Comparison of ENCODE assay signal across 16 cellular contexts in genomic region chr9:123251324-123251723, GRCh38.
"Had no signal": no experiment of that assay in that cellular context is flagged by ENCODE, and none has a peak within 500 bp of the region (broad histone marks: within the 10 kb centered on the region; RNA-seq: fewer than 3 reads in every experiment).

No MANE protein-coding gene starts in this region.

- H3K27ac ChIP-seq: breast epithelium, heart left ventricle, skin epidermis, tibial nerve, vagina had no signal

- ATAC-seq: activated CD4-positive, CD25-positive, alpha-beta regulatory T cell treated with anti-CD3 and anti-CD28 coated beads, Interleukin-2, amount 50 U/mL, for 24 hours; activated naive CD8-positive, alpha-beta T cell treated with anti-CD3 and anti-CD28 coated beads, Interleukin-2, amount 50 U/mL, for 24 hours; natural killer cell treated with Interleukin-12 subunit alpha and Interleukin-12 subunit beta and Interleukin-15 and Interleukin-18, amount 100 ng/mL, for 72 hours had no signal

- H3K9me3 ChIP-seq: breast epithelium, tibial nerve, vagina had no signal

- H3K9me3 Mint-ChIP-seq: activated naive CD8-positive, alpha-beta T cell treated with anti-CD3 and anti-CD28 coated beads, Interleukin-2, amount 50 U/mL, for 24 hours; natural killer cell treated with Interleukin-12 subunit alpha and Interleukin-12 subunit beta and Interleukin-15 and Interleukin-18, amount 100 ng/mL, for 72 hours had no signal

- H3K27ac Mint-ChIP-seq: activated naive CD8-positive, alpha-beta T cell treated with anti-CD3 and anti-CD28 coated beads, Interleukin-2, amount 50 U/mL, for 24 hours; natural killer cell treated with Interleukin-12 subunit alpha and Interleukin-12 subunit beta and Interleukin-15 and Interleukin-18, amount 100 ng/mL, for 72 hours had no signal

- H3K27me3 ChIP-seq: breast epithelium, heart left ventricle, tibial nerve, vagina had no signal

- H3K36me3 ChIP-seq: breast epithelium, heart left ventricle, tibial nerve, vagina had no signal

- H3K36me3 Mint-ChIP-seq: natural killer cell treated with Interleukin-12 subunit alpha and Interleukin-12 subunit beta and Interleukin-15 and Interleukin-18, amount 100 ng/mL, for 72 hours had no signal

- DNase-seq: activated CD4-positive, alpha-beta T cell treated with anti-CD3 and anti-CD28 coated beads, Interleukin-2, amount 50 U/mL, for 1 hour; activated CD8-positive, alpha-beta memory T cell treated with anti-CD3 and anti-CD28 coated beads for 24 hours; activated naive CD4-positive, alpha-beta T cell; activated naive CD8-positive, alpha-beta T cell treated with anti-CD3 and anti-CD28 coated beads, Interleukin-2, amount 50 U/mL, for 24 hours; aorta; heart left ventricle; posterior cingulate gyrus; retina; stimulated activated CD4-positive, alpha-beta T cell treated with anti-CD3 and anti-CD28 coated beads, Interleukin-4, amount 100 ng/mL, for 24 hours; stimulated activated naive CD4-positive, alpha-beta T cell treated with Interleukin-2 at 50 U/mL for 16 hours had no signal

- H3K4me1 ChIP-seq: breast epithelium, vagina had no signal

- H3K27me3 Mint-ChIP-seq: activated naive CD8-positive, alpha-beta T cell treated with anti-CD3 and anti-CD28 coated beads, Interleukin-2, amount 50 U/mL, for 24 hours had no signal

- H3K4me3 Mint-ChIP-seq: activated naive CD8-positive, alpha-beta T cell treated with anti-CD3 and anti-CD28 coated beads, Interleukin-2, amount 50 U/mL, for 24 hours; natural killer cell treated with Interleukin-12 subunit alpha and Interleukin-12 subunit beta and Interleukin-15 and Interleukin-18, amount 100 ng/mL, for 72 hours had no signal

- H3K4me3 ChIP-seq: breast epithelium, heart left ventricle, skin epidermis, tibial nerve, vagina had no signal
